ENCODE assay signal across 16 cellular contexts in the genomic region with DNA sequence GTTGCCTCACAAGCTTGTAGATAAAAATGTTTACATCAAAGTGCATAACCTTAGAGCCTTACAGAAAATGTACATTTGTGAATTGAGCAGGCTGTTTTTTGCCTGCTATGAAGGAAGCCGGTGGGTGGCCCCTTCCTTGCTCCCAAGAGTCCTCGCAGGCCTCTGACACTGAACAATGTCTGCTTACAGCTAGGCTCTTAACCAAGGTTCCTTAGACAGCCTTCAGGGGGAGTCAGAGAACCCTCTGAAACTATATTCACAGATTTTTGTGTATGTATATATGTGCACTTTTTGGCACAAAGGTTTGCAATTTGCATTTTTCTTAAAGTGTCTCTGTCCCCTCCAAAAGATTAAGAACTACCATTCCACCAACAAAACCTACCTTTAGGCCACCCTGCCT.
A peak's percentile ranks its signal among the peaks of the same experiment; 100 is the strongest.
DNase-seq lines count a peak whose midpoint lies in the region; ATAC-seq, FAIRE-seq and TF ChIP-seq lines count a peak whose summit lies in the region.
"Had no signal": no experiment of that assay in that cellular context is flagged by ENCODE, and none has a peak within 500 bp of the region (broad histone marks: within the 10 kb centered on the region; RNA-seq: fewer than 3 reads in every experiment).

No MANE protein-coding gene starts in this region.

- H3K36me3 ChIP-seq in GM06990 (ENCODE audit: control insufficient read depth, insufficient read depth, low read length), result no peaks in the 10 kb centered on the region
- no peaks in the 10 kb centered on the region for H3K36me3 ChIP-seq in adipocyte (ENCODE audit: control insufficient read depth, insufficient read depth, low read length, severe bottlenecking)
- no peaks in the 10 kb centered on the region for H3K36me3 ChIP-seq in keratinocyte (ENCODE audit: control insufficient read depth in 2 of 2, extremely low read depth in 1 of 2, insufficient read depth in 2 of 2, low read length in 2 of 2)
- H3K36me3 ChIP-seq in esophagus muscularis mucosa, result no peaks in the 10 kb centered on the region
- H3K36me3 ChIP-seq: suprapubic skin had no signal

- no peak overlapping the region for H2AFZ ChIP-seq in keratinocyte (ENCODE audit: control insufficient read depth, low read length)

- H3K9me3 ChIP-seq in adipocyte (ENCODE audit: control insufficient read depth, low read length) (no peaks in the 10 kb centered on the region), keratinocyte (ENCODE audit: control insufficient read depth, low read depth, low read length) (no peaks in the 10 kb centered on the region), esophagus muscularis mucosa (peaks cover 0 to 3% (median 0%) of the 10 kb centered on the region in 4 donors)
- H3K9me3 ChIP-seq: Caco-2, suprapubic skin had no signal

- no peaks in the 10 kb centered on the region for H3K79me2 ChIP-seq in keratinocyte (ENCODE audit: control insufficient read depth, insufficient read depth, low read length)

- no peaks in the 10 kb centered on the region for H3K27me3 ChIP-seq in GM06990 (replicated peaks; ENCODE audit: control insufficient read depth, insufficient read depth, low read length)
- no peaks in the 10 kb centered on the region for H3K27me3 ChIP-seq in adipocyte (replicated peaks; ENCODE audit: control insufficient read depth, insufficient read depth, low read length)
- no peaks in the 10 kb centered on the region for H3K27me3 ChIP-seq in keratinocyte (ENCODE audit: control insufficient read depth, extremely low read depth, insufficient read depth, low read length)
- no peaks in the 10 kb centered on the region for H3K27me3 ChIP-seq in esophagus muscularis mucosa
- H3K27me3 ChIP-seq: suprapubic skin had no signal

- H3K9me1 ChIP-seq in keratinocyte (ENCODE audit: control insufficient read depth, extremely low read depth, insufficient read depth, low read length), result no peaks in the 10 kb centered on the region

- DNase-seq in GM06990 (ENCODE audit: extremely low read depth, insufficient read length) (no peak), adipocyte (ENCODE audit: low read depth) (peak; percentile 1), keratinocyte (ENCODE audit: low read depth, low spot score) (no peak), esophagus muscularis mucosa (ENCODE audit: extremely low spot score) (no peak), omental fat pad (ENCODE audit: low spot score) (no peak), T-helper 1 cell (no peak)
- DNase-seq in Jurkat, Clone E6-1 (ENCODE audit: low read depth, low spot score), result peak; percentile 9
- DNase-seq: activated T-cell treated with anti-CD3 and anti-CD28 coated beads, Interleukin-2, amount 50 U/mL, for 24 hours; amniotic stem cell; Caco-2; effector memory CD4-positive, alpha-beta T cell; hippocampal formation; NCI-H2081 had no signal

- H3K9ac ChIP-seq in adipocyte (ENCODE audit: low read length) (no peak overlapping the region), keratinocyte (ENCODE audit: control insufficient read depth, extremely low read depth, insufficient read depth, low read length) (no peak overlapping the region)

- WGBS in esophagus muscularis mucosa, result 33% methylated on average over 2 of the region's 2 CpGs

- H3K4me3 ChIP-seq in GM06990 (replicated peaks; ENCODE audit: low read depth, low read length) (no peak overlapping the region), adipocyte (ENCODE audit: low read length) (no peak overlapping the region), keratinocyte (ENCODE audit: control insufficient read depth in 2 of 3, extremely low read depth in 1 of 3, insufficient read depth in 2 of 3, low read depth in 1 of 3, low read length in 3 of 3) (no peak overlapping the region), esophagus muscularis mucosa (no peak overlapping the region)
- no peak overlapping the region for H3K4me3 ChIP-seq in Jurkat, Clone E6-1 (ENCODE audit: low read length)
- H3K4me3 ChIP-seq: suprapubic skin had no signal

- intact Hi-C loops in esophagus muscularis mucosa (cut with DNase I), result no loop called here

- ATAC-seq in omental fat pad (ENCODE audit: low FRiP score), result no peak
- no peak for ATAC-seq in HG03159 (IDR thresholded peaks at IDR 0.05; ENCODE audit: unreplicated experiment)
- ATAC-seq: sciatic nerve had no signal

- TF ChIP-seq CTCF in GM06990 (IDR thresholded peaks at IDR 0.05; ENCODE audit: insufficient read depth, low read length, poor library complexity, severe bottlenecking), result peak; percentile 19
- peak; percentile 3 to 32 (median 22) for TF ChIP-seq CTCF in keratinocyte (optimal IDR thresholded peaks at IDR 0.05 in 1 of 3, IDR thresholded peaks at IDR 0.05 in 1 of 3, conservative IDR thresholded peaks at IDR 0.05 in 1 of 3; ENCODE audit: extremely low read depth in 1 of 3, insufficient read depth in 2 of 3, low read length in 3 of 3)
- TF ChIP-seq CTCF in esophagus muscularis mucosa (IDR thresholded peaks at IDR 0.05), result no peak
- TF ChIP-seq CTCF in omental fat pad (IDR thresholded peaks at IDR 0.05), result no peak

- H3K4me2 ChIP-seq in keratinocyte (ENCODE audit: control insufficient read depth, extremely low read depth, insufficient read depth, low read depth, low read length), result no peak overlapping the region

- no peak for FAIRE-seq in keratinocyte (lab: Jason Lieb, UNC)

- H3K4me1 ChIP-seq in adipocyte (ENCODE audit: control insufficient read depth, insufficient read depth, low read length), result peaks cover 4% of the 10 kb centered on the region
- no peaks in the 10 kb centered on the region for H3K4me1 ChIP-seq in keratinocyte (ENCODE audit: control insufficient read depth, extremely low read depth, insufficient read depth, low read length)
- H3K4me1 ChIP-seq in esophagus muscularis mucosa, result no peaks in the 10 kb centered on the region
- H3K4me1 ChIP-seq: Caco-2, suprapubic skin had no signal

- dilution Hi-C loops in keratinocyte (cut with MboI; ENCODE audit: extremely low pct_ligation_motif_present, low sequenced_read_pairs), result no loop called here

- no peak for TF ChIP-seq POLR2A in esophagus muscularis mucosa (IDR thresholded peaks at IDR 0.05; ENCODE audit: low read depth)

- no peaks in the 10 kb centered on the region for H4K20me1 ChIP-seq in keratinocyte (ENCODE audit: control insufficient read depth, extremely low read depth, insufficient read depth, low read length)

- H3K27ac ChIP-seq in keratinocyte (ENCODE audit: control insufficient read depth, insufficient read depth, low read length), result no peak overlapping the region
- H3K27ac ChIP-seq in esophagus muscularis mucosa (replicated peaks in 1 of 4), result no peak overlapping the region
- H3K27ac ChIP-seq: suprapubic skin had no signal

- no peak for TF ChIP-seq EP300 in esophagus muscularis mucosa (IDR thresholded peaks at IDR 0.05)

Comparison
In these comparisons a context has a peak if more than half of its experiments do, and no peak if none do; other contexts are left out.
1. DNase-seq: peak in Jurkat, Clone E6-1 (single experiment) and adipocyte (single experiment); none in GM06990 (single experiment), keratinocyte (single experiment), esophagus muscularis mucosa (single experiment), omental fat pad (single experiment) and T-helper 1 cell (0 of 5).
2. CTCF ChIP-seq: peak in GM06990 (single experiment) and keratinocyte (3 of 3); none in esophagus muscularis mucosa (0 of 3) and omental fat pad (0 of 3).